ENCODE assay signal across 8 cellular contexts in genomic region chr22:36331306-36331911, GRCh38. TPM values are rescaled to one million over a fixed set of nuclear protein-coding genes. Genes with fewer than 3 reads are reported as not detected.
A peak's percentile ranks its signal among the peaks of the same experiment; 100 is the strongest.
DNase-seq lines count a peak whose midpoint lies in the region; ATAC-seq and TF ChIP-seq lines count a peak whose summit lies in the region.

No MANE protein-coding gene starts in this region.

- DNase-seq in GM13977 (ENCODE audit: low spot score) (peak; percentile 84), NOMO-1 (lab: John Stamatoyannopoulos, UW; ENCODE audit: unreplicated experiment in 2 of 2) (peak; percentile 80 to 90), activated T-cell treated with anti-CD3 and anti-CD28 coated beads for 24 hours (ENCODE audit: low read depth) (peak; percentile 65), fibroblast of gingiva (ENCODE audit: low read depth) (peak; percentile 74), suprapubic skin (ENCODE audit: low spot score in 2 of 2) (no peak), NCI-H2227 (lab: John Stamatoyannopoulos, UW; ENCODE audit: unreplicated experiment) (no peak)

- H3K36me3 Mint-ChIP-seq in nephron (ENCODE audit: low read depth) = peaks cover 57% of the 10 kb centered on the region

- H3K4me3 ChIP-seq in suprapubic skin = peak overlapping the region; percentile 16

- peak overlapping the region in 1 of 3 experiments; percentile 39 for H3K4me3 Mint-ChIP-seq in nephron

- no peaks in the 10 kb centered on the region for H3K9me3 Mint-ChIP-seq in nephron

- TF ChIP-seq POLR2A in suprapubic skin (IDR thresholded peaks at IDR 0.05) = no peak

- in situ Hi-C loops in GM13977 (cut with MboI; ENCODE audit: low pct_unique_long_range_greater_than_20kb, low sequenced_read_pairs, unreplicated experiment) = no loop called here

- no peaks in the 10 kb centered on the region for H3K27me3 Mint-ChIP-seq in nephron (ENCODE audit: low read depth)

- H3K9me3 ChIP-seq in suprapubic skin = no peaks in the 10 kb centered on the region

- H3K4me1 Mint-ChIP-seq in nephron = peaks cover 83% of the 10 kb centered on the region

- peak overlapping the region; percentile 93 for H3K27ac ChIP-seq in suprapubic skin

- peaks cover 100% of the 10 kb centered on the region for H3K4me1 ChIP-seq in suprapubic skin

- peaks cover 12% of the 10 kb centered on the region for H3K36me3 ChIP-seq in suprapubic skin

- no peaks in the 10 kb centered on the region for H3K27me3 ChIP-seq in suprapubic skin

- no peak for TF ChIP-seq CTCF in GM13977 (IDR thresholded peaks at IDR 0.05; ENCODE audit: extremely low read depth, insufficient read depth, missing control alignments)
- no peak for TF ChIP-seq CTCF in nephron (IDR thresholded peaks at IDR 0.05; ENCODE audit: unreplicated experiment in 3 of 3)
- no peak for TF ChIP-seq CTCF in suprapubic skin (IDR thresholded peaks at IDR 0.05)

- peak overlapping the region; percentile 95 to 100 (median 99) for H3K27ac Mint-ChIP-seq in nephron

- no peak for TF ChIP-seq EP300 in suprapubic skin (IDR thresholded peaks at IDR 0.05)

- peak; percentile 59 for ATAC-seq in HG02973 (IDR thresholded peaks at IDR 0.05; ENCODE audit: unreplicated experiment)

- WGBS in suprapubic skin = 13% methylated on average over 7 of the region's 11 CpGs

RNA-seq across cellular contexts. Expression of gene MYH9, which starts 56.4 kb away (rescaled TPM):
- total RNA-seq in suprapubic skin = 100 to 1,000 TPM; 284 to 323 (median 294) TPM

Comparison
In these comparisons a context has a peak if more than half of its experiments do, and no peak if none do; other contexts are left out.
1. DNase-seq: peak in GM13977 (single experiment), NOMO-1 (2 of 2), activated T-cell treated with anti-CD3 and anti-CD28 coated beads for 24 hours (single experiment) and fibroblast of gingiva (single experiment); none in suprapubic skin (0 of 2) and NCI-H2227 (single experiment).